In genomic region chr1:211081447-211081846, GRCh38 we compare ENCODE assay signal across 12 cellular contexts. TPM values are rescaled to one million over a fixed set of nuclear protein-coding genes. Genes with fewer than 3 reads are reported as not detected.
"Had no signal": no experiment of that assay in that cellular context is flagged by ENCODE, and none has a peak within 500 bp of the region (broad histone marks: within the 10 kb centered on the region; RNA-seq: fewer than 3 reads in every experiment).

No MANE protein-coding gene starts in this region.

RNA-seq across cellular contexts. Expression of gene KCNH1, which starts 52.5 kb away (rescaled TPM):
- total RNA-seq: activated naive CD4-positive, alpha-beta T cell treated with anti-CD3 and anti-CD28 coated beads for 36 hours; activated naive CD4-positive, alpha-beta T cell treated with anti-CD3 and anti-CD28 coated beads, Interleukin-2, amount 50 U/mL, for 72 hours; activated naive CD8-positive, alpha-beta T cell treated with anti-CD3 and anti-CD28 coated beads for 36 hours; activated naive CD8-positive, alpha-beta T cell treated with anti-CD3 and anti-CD28 coated beads, Interleukin-2, amount 10 ng/mL, durations not matched to agents 7 days and 5 days; activated T-cell treated with anti-CD3 and anti-CD28 coated beads, Interleukin-2, amount 50 U/mL, for 4 hours; activated T-cell treated with anti-CD3 and anti-CD28 coated beads, Interleukin-2, amount 50 U/mL, for 72 hours; activated T-helper 1 cell treated with anti-CD3 and anti-CD28 coated beads, Interleukin-12 subunit alpha, Interleukin-12 subunit beta, Interleukin-2, Interleukin-4 antibody, amounts not matched to agents 30 ng/mL and 10 ng/mL and 1 ng/mL, durations not matched to agents 14 hours and 24 hours and 36 hours; activated T-helper 17 cell treated with anti-CD3 and anti-CD28 coated beads, Interleukin-2, amount 50 U/mL, for 72 hours; activated T-helper 2 cell treated with anti-CD3 and anti-CD28 coated beads, Interferon-gamma antibody, Interleukin-2, Interleukin-4, amounts not matched to agents 10 μg/mL and 5 μg/mL and 100 μg/mL, durations not matched to agents 14 hours and 24 hours and 36 hours; ascending aorta; cardiac septum had no signal
- polyA plus RNA-seq: cardiac muscle cell had no signal
